ENCODE assay signal across 18 cellular contexts in genomic region chr5:78419396-78419795, GRCh38. TPM values are rescaled to one million over a fixed set of nuclear protein-coding genes. Genes with fewer than 3 reads are reported as not detected.
DNase-seq lines count a peak whose midpoint lies in the region; ATAC-seq, FAIRE-seq and TF ChIP-seq lines count a peak whose summit lies in the region.
"Had no signal": no experiment of that assay in that cellular context is flagged by ENCODE, and none has a peak within 500 bp of the region (broad histone marks: within the 10 kb centered on the region; RNA-seq: fewer than 3 reads in every experiment).

No MANE protein-coding gene starts in this region.

- no peaks in the 10 kb centered on the region for H3K4me1 ChIP-seq in effector memory CD4-positive, alpha-beta T cell (ENCODE audit: control insufficient read depth, insufficient read depth, low read length, poor library complexity, severe bottlenecking)
- H3K4me1 ChIP-seq in thyroid gland: no peaks in the 10 kb centered on the region

- FAIRE-seq in GM12891 (lab: Jason Lieb, UNC): peak; percentile 26
- FAIRE-seq in GM19239 (lab: Jason Lieb, UNC): peak; percentile 77
- FAIRE-seq in endometrium (lab: Jason Lieb, UNC): peak; percentile 68

- no peak for TF ChIP-seq CTCF in thyroid gland (IDR thresholded peaks at IDR 0.05)

- peaks cover 35% of the 10 kb centered on the region for H3K36me3 ChIP-seq in effector memory CD4-positive, alpha-beta T cell (ENCODE audit: control insufficient read depth, insufficient read depth, low read length)
- peaks cover 0 to 3% of the 10 kb centered on the region in 2 donors for H3K36me3 ChIP-seq in thyroid gland

- H3K4me3 ChIP-seq in effector memory CD4-positive, alpha-beta T cell (ENCODE audit: insufficient read depth, low read depth, low read length, poor library complexity, severe bottlenecking): no peak overlapping the region
- no peak overlapping the region for H3K4me3 ChIP-seq in thyroid gland (replicated peaks in 1 of 3)
- H3K4me3 ChIP-seq: BLaER1 treated with 17β-estradiol and CSF1 and Interleukin-3, amounts not matched to agents 10 nM and 100 nM had no signal

- TF ChIP-seq POLR2A in GM12891 (IDR thresholded peaks at IDR 0.05; ENCODE audit: low read depth, low read length) (no peak), thyroid gland (IDR thresholded peaks at IDR 0.05) (no peak)

- DNase-seq in GM12891 (ENCODE audit: insufficient read length, low spot score) (no peak), GM19239 (ENCODE audit: insufficient read length, low spot score) (no peak), NK-92 (lab: John Stamatoyannopoulos, UW; ENCODE audit: unreplicated experiment) (no peak), thyroid gland (no peak)
- no peak for DNase-seq in effector memory CD4-positive, alpha-beta T cell
- DNase-seq: GF-D8, GOT3, KG1, NCI-H1436 treated with DMSO at 0.1 percent for 48 hours, NCI-H2029 treated with DMSO at 0.1 percent for 48 hours, NCI-H2171 treated with DMSO at 0.1 percent for 48 hours, NCI-H446 treated with DMSO at 0.1 percent for 48 hours, RPMI8226, SIG-M5 had no signal

- WGBS in thyroid gland, 2 donors: 86 to 88% methylated on average over 3 of the region's 3 CpGs

- intact Hi-C loops in thyroid gland (cut with DNase I): no loop called here

- H3K27me3 ChIP-seq in effector memory CD4-positive, alpha-beta T cell (replicated peaks; ENCODE audit: control insufficient read depth, insufficient read depth, low read length, poor library complexity, severe bottlenecking): no peaks in the 10 kb centered on the region
- H3K27me3 ChIP-seq in thyroid gland: no peaks in the 10 kb centered on the region
- H3K27me3 ChIP-seq: BLaER1 treated with 17β-estradiol and CSF1 and Interleukin-3, amounts not matched to agents 10 nM and 100 nM had no signal

- ATAC-seq in HG02938 (IDR thresholded peaks at IDR 0.05; ENCODE audit: unreplicated experiment) (peak; percentile 80), HG02973 (IDR thresholded peaks at IDR 0.05; ENCODE audit: unreplicated experiment) (no peak)

- no peaks in the 10 kb centered on the region for H3K9me3 ChIP-seq in effector memory CD4-positive, alpha-beta T cell (ENCODE audit: control insufficient read depth, low read length)
- H3K9me3 ChIP-seq in thyroid gland: no peaks in the 10 kb centered on the region
- H3K9me3 ChIP-seq: BLaER1 treated with 17β-estradiol and CSF1 and Interleukin-3, amounts not matched to agents 10 nM and 100 nM had no signal

- H3K27ac ChIP-seq in effector memory CD4-positive, alpha-beta T cell (ENCODE audit: insufficient read depth, low read length, poor library complexity, severe bottlenecking): no peak overlapping the region
- H3K27ac ChIP-seq in thyroid gland: no peak overlapping the region
- H3K27ac ChIP-seq: BLaER1 treated with 17β-estradiol and CSF1 and Interleukin-3, amounts not matched to agents 10 nM and 100 nM had no signal

TF ChIP-seq in GM12891, 5 proteins besides CTCF, POLR2A, EP300 and RAD21:
- no peak for TF ChIP-seq TAF1 (IDR thresholded peaks at IDR 0.05; ENCODE audit: low read depth, low read length)
- TF ChIP-seq PAX5 (IDR thresholded peaks at IDR 0.05; ENCODE audit: insufficient read depth, low read length, severe bottlenecking): no peak
- TF ChIP-seq SPI1 (IDR thresholded peaks at IDR 0.05; ENCODE audit: low read depth, low read length): no peak
- no peak for TF ChIP-seq POU2F2 (IDR thresholded peaks at IDR 0.05; ENCODE audit: low read depth, low read length)
- no peak for TF ChIP-seq POLR2AphosphoS5 (IDR thresholded peaks at IDR 0.05; ENCODE audit: low read depth, low read length)

RNA-seq across cellular contexts. Expression of gene SCAMP1, which starts 59.0 kb away (rescaled TPM):
- polyA plus RNA-seq in GM12891 (2012; ENCODE audit: low read depth, missing spikeins): 5.0 TPM
- total RNA-seq in thyroid gland: 10 to 100 TPM; 45.0 to 56.1 (median 49.9) TPM
